ENCODE assay signal across 9 cellular contexts in the genomic region with DNA sequence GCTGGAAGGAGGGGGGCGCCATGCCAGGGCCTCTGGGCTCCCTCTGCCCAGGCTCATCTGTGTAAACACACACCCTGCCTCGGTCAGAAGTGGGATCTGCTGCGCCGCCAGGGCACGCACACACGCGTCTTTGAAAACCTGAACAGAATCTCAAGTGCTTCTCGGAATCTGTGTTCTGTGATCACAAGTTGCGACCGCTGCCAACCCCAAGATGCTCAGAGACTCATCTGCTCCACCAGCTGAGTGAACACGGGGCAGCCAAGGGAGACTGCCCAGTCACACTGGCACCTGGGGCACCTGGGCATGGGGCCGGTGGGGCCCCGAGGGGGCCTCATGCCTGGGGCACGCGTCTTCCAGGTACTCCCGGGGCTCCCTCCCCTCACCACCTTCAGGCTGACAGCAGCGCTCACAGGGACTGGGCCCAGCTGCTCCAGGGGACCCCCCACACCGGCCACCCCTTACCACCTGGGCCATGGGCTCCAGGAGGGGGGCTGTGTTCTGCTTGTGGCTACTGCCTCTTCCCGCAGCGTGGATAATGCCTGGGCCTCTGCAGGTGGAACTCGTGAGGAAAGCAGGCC. TPM values are rescaled to one million over a fixed set of nuclear protein-coding genes. Genes with fewer than 3 reads are reported as not detected.
DNase-seq lines count a peak whose midpoint lies in the region; ATAC-seq, FAIRE-seq and TF ChIP-seq lines count a peak whose summit lies in the region.
"Had no signal": no experiment of that assay in that cellular context is flagged by ENCODE, and none has a peak within 500 bp of the region (broad histone marks: within the 10 kb centered on the region; RNA-seq: fewer than 3 reads in every experiment).

No MANE protein-coding gene starts in this region.

- H3K9ac ChIP-seq in HCT116 (ENCODE audit: low read length) = no peak overlapping the region

- H3K4me2 ChIP-seq in A549 (no peak overlapping the region), HCT116 (ENCODE audit: low read length) (no peak overlapping the region)

- DNase-seq in A549 (ENCODE audit: low read depth in 1 of 2, low spot score in 1 of 2) = no peak
- DNase-seq in HCT116 (ENCODE audit: low read depth, low spot score) = no peak
- no peak for DNase-seq in effector memory CD4-positive, alpha-beta T cell
- no peak for DNase-seq in NCI-H69 (lab: John Stamatoyannopoulos, UW)
- no peak for DNase-seq in C1 segment of cervical spinal cord (lab: John Stamatoyannopoulos, UW)
- DNase-seq in amygdala (lab: John Stamatoyannopoulos, UW) = no peak

- TF ChIP-seq POLR2A in A549 (IDR thresholded peaks at IDR 0.05; ENCODE audit: low read length) (no peak), HCT116 (IDR thresholded peaks at IDR 0.05; ENCODE audit: borderline replicate concordance, extremely low read depth, insufficient read depth, insufficient read length) (no peak)

- H3K4me1 ChIP-seq in A549 = 0 out of 3 replicates have a peak, but pooled peaks cover 3% of the 10 kb centered on the region
- no peaks in the 10 kb centered on the region for H3K4me1 ChIP-seq in HCT116 (ENCODE audit: control insufficient read depth in 1 of 2, insufficient read depth in 2 of 2, low read length in 2 of 2)
- H3K4me1 ChIP-seq in effector memory CD4-positive, alpha-beta T cell (ENCODE audit: control insufficient read depth, insufficient read depth, low read length, poor library complexity, severe bottlenecking) = peaks cover 34% of the 10 kb centered on the region
- peaks cover 12 to 15% of the 10 kb centered on the region in 2 experiments for H3K4me1 ChIP-seq in neutrophil (ENCODE audit: control insufficient read depth in 1 of 2, insufficient read depth in 1 of 2, low read depth in 1 of 2, low read length in 1 of 2)

- POLR2A ChIA-PET in A549 (lab: Yijun Ruan, JAX) = interaction anchor here (1.1 kb wide), 1 partner anchor 59 kb away, joined by 4 read pairs; a partner anchor contains a TSS
- POLR2A ChIA-PET in HCT116 (lab: Charles Lee) = interaction anchor here (0.9 kb wide), 1 partner anchor 135 kb away, joined by 4 read pairs; no protein-coding TSS in a partner anchor

- TF ChIP-seq EP300 in A549 (IDR thresholded peaks at IDR 0.05) = no peak

- FAIRE-seq in A549 (lab: Jason Lieb, UNC) = no peak
- FAIRE-seq: bronchial epithelial cell had no signal

- BruUV-seq in HCT116 (replicated peaks; lab: Mats Ljungman, UMichigan) = no TSS peak

- CTCF ChIA-PET in A549 (lab: Yijun Ruan, JAX) = interaction anchor here (0.6 to 4.3 kb wide), 19 partner anchors 11 to 285 kb away, joined by 3 to 92 read pairs (median 4); no protein-coding TSS in a partner anchor
- CTCF ChIA-PET in HCT116 (lab: Charles Lee) = interaction anchor here (0.9 to 2.6 kb wide), 4 partner anchors 54 to 198 kb away, joined by 4 to 44 read pairs (median 8); a partner anchor contains a TSS

- ATAC-seq in A549 (peak; percentile 16 to 21; a peak in 3 of 6 replicates), HCT116 (peak; percentile 6; the same call in 1 of the 2 replicates), HG03342 (IDR thresholded peaks at IDR 0.05; ENCODE audit: unreplicated experiment) (no peak)

- intact Hi-C loops in HCT116 (cut with micrococcal nuclease) = loop anchor here (1.0 kb wide), 1 partner anchor 136 kb away; no protein-coding TSS in a partner anchor

- TF ChIP-seq CTCF in A549 (IDR thresholded peaks at IDR 0.05) = no peak
- TF ChIP-seq CTCF in HCT116 (IDR thresholded peaks at IDR 0.05 in 2 of 3, conservative IDR thresholded peaks at IDR 0.05 in 1 of 3; ENCODE audit: borderline replicate concordance in 1 of 3, insufficient read depth in 1 of 3, low read depth in 2 of 3, low read length in 2 of 3) = peak in 1 of 3 experiments; percentile 8; a peak in 1 of 6 replicates
- no peak for TF ChIP-seq CTCF in neutrophil (IDR thresholded peaks at IDR 0.05)

- H3K36me3 ChIP-seq in HCT116 (ENCODE audit: control insufficient read depth in 1 of 2, insufficient read depth in 2 of 2, low read length in 2 of 2) (peaks cover 6% of the 10 kb centered on the region in 2 experiments; a peak in 3 of 4 replicates), neutrophil (peaks cover 44% of the 10 kb centered on the region)
- H3K36me3 ChIP-seq in effector memory CD4-positive, alpha-beta T cell (ENCODE audit: control insufficient read depth, insufficient read depth, low read length) = peaks cover 23% of the 10 kb centered on the region

- H3K4me3 ChIP-seq in A549 (no peak overlapping the region), HCT116 (replicated peaks in 1 of 2; ENCODE audit: low read depth in 1 of 2, low read length in 2 of 2) (no peak overlapping the region), neutrophil (ENCODE audit: low read depth in 1 of 2, low read length in 1 of 2) (peak overlapping the region in 1 of 2 experiments; percentile 37)
- H3K4me3 ChIP-seq in effector memory CD4-positive, alpha-beta T cell (ENCODE audit: insufficient read depth, low read depth, low read length, poor library complexity, severe bottlenecking) = no peak overlapping the region

- no peaks in the 10 kb centered on the region for H4K20me1 ChIP-seq in HCT116 (ENCODE audit: insufficient read depth)

- H3K9me3 ChIP-seq in A549 (no peaks in the 10 kb centered on the region), HCT116 (ENCODE audit: control insufficient read depth in 1 of 2, insufficient read depth in 1 of 2, low read depth in 1 of 2, low read length in 2 of 2) (no peaks in the 10 kb centered on the region), neutrophil (no peaks in the 10 kb centered on the region)
- H3K9me3 ChIP-seq in effector memory CD4-positive, alpha-beta T cell (ENCODE audit: control insufficient read depth, low read length) = no peaks in the 10 kb centered on the region

- H3K27ac ChIP-seq in A549 (no peak overlapping the region), HCT116 (ENCODE audit: low read depth, low read length) (no peak overlapping the region), neutrophil (peak overlapping the region; percentile 64)
- H3K27ac ChIP-seq in effector memory CD4-positive, alpha-beta T cell (ENCODE audit: insufficient read depth, low read length, poor library complexity, severe bottlenecking) = peak overlapping the region; percentile 70

- WGBS in A549 (ENCODE audit: missing lambda C conversion rate) = 81% methylated on average over 7 of the region's 21 CpGs

- H2AFZ ChIP-seq in HCT116 (ENCODE audit: low read depth, low read length, poor library complexity, severe bottlenecking) = no peak overlapping the region

- H3K27me3 ChIP-seq in HCT116 (ENCODE audit: insufficient read depth, low read length) = no peaks in the 10 kb centered on the region
- H3K27me3 ChIP-seq in effector memory CD4-positive, alpha-beta T cell (replicated peaks; ENCODE audit: control insufficient read depth, insufficient read depth, low read length, poor library complexity, severe bottlenecking) = no peaks in the 10 kb centered on the region
- no peaks in the 10 kb centered on the region for H3K27me3 ChIP-seq in neutrophil

- RAD21 ChIA-PET in HCT116 (lab: Charles Lee; ENCODE audit: low non-redundant PET in 1 of 2, low total read pairs in 2 of 2, uncharacterized antibody in 2 of 2, unreplicated experiment in 2 of 2) = interaction anchor here in 1 of 2 experiments (0.9 to 1.5 kb wide), 3 partner anchors 45 to 137 kb away, joined by 3 to 4 read pairs (median 3); no protein-coding TSS in a partner anchor

- TF ChIP-seq RAD21 in A549 (conservative IDR thresholded peaks at IDR 0.05 in 1 of 2, IDR thresholded peaks at IDR 0.05 in 1 of 2) (no peak), HCT116 (IDR thresholded peaks at IDR 0.05; ENCODE audit: low read depth) (no peak)

- no peaks in the 10 kb centered on the region for H3K79me2 ChIP-seq in HCT116 (ENCODE audit: insufficient read depth, low read length)

- no peaks in the 10 kb centered on the region for H3K9me2 ChIP-seq in HCT116 (ENCODE audit: insufficient read depth)

TF ChIP-seq in A549, 52 proteins besides CTCF, POLR2A, EP300 and RAD21:
- no peak for TF ChIP-seq NR3C1 (IDR thresholded peaks at IDR 0.05)
- no peak for TF ChIP-seq KDM1A (IDR thresholded peaks at IDR 0.05; ENCODE audit: low read depth)

TF ChIP-seq in HCT116, 20 proteins besides CTCF, POLR2A, EP300 and RAD21 (continues in another document):
- no peak for TF ChIP-seq TCF7L2 (IDR thresholded peaks at IDR 0.05; ENCODE audit: borderline replicate concordance, extremely low read depth, insufficient read depth, insufficient read length)
- no peak for TF ChIP-seq EZH2phosphoT487 (IDR thresholded peaks at IDR 0.05; ENCODE audit: borderline replicate concordance)
- TF ChIP-seq ELF1 (IDR thresholded peaks at IDR 0.05; ENCODE audit: borderline replicate concordance, low read depth) = no peak
- no peak for TF ChIP-seq CEBPB (IDR thresholded peaks at IDR 0.05; ENCODE audit: low read depth)
- no peak for TF ChIP-seq FOSL1 (IDR thresholded peaks at IDR 0.05; ENCODE audit: low read depth)
- TF ChIP-seq, protein P1, sequence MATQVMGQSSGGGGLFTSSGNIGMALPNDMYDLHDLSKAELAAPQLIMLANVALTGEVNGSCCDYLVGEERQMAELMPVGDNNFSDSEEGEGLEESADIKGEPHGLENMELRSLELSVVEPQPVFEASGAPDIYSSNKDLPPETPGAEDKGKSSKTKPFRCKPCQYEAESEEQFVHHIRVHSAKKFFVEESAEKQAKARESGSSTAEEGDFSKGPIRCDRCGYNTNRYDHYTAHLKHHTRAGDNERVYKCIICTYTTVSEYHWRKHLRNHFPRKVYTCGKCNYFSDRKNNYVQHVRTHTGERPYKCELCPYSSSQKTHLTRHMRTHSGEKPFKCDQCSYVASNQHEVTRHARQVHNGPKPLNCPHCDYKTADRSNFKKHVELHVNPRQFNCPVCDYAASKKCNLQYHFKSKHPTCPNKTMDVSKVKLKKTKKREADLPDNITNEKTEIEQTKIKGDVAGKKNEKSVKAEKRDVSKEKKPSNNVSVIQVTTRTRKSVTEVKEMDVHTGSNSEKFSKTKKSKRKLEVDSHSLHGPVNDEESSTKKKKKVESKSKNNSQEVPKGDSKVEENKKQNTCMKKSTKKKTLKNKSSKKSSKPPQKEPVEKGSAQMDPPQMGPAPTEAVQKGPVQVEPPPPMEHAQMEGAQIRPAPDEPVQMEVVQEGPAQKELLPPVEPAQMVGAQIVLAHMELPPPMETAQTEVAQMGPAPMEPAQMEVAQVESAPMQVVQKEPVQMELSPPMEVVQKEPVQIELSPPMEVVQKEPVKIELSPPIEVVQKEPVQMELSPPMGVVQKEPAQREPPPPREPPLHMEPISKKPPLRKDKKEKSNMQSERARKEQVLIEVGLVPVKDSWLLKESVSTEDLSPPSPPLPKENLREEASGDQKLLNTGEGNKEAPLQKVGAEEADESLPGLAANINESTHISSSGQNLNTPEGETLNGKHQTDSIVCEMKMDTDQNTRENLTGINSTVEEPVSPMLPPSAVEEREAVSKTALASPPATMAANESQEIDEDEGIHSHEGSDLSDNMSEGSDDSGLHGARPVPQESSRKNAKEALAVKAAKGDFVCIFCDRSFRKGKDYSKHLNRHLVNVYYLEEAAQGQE (IDR thresholded peaks at IDR 0.05; ENCODE audit: low read depth) = no peak

RNA-seq across cellular contexts. Expression of a gene that starts 59.0 kb away (rescaled TPM):
- polyA plus RNA-seq in A549 (2011; rRNA removed) (2.7 and 3.4 TPM in 2 replicates), A549 (2017; fragmentation: RNase III; extraction: RNeasy Plus Mini Kit Qiagen cat#74134 plus additional on column Dnase treatment) (6.0 to 7.0 TPM (median 6.9 TPM) in 3 replicates)
- polyA plus RNA-seq in A549 (2012; cell fraction: cytosol; rRNA removed) = 42.8 and 49.2 TPM in 2 replicates
- polyA plus RNA-seq in A549 (2012; cell fraction: nucleus; rRNA removed) = 130 and 150 TPM in 2 replicates
- 1.8 and 3.2 TPM in 2 replicates for polyA minus RNA-seq in A549 (2011; rRNA and poly(A)+ RNA removed)
- total RNA-seq in HCT116 (2021; ENCODE audit: unreplicated experiment) = 39.4 TPM
- 37.7 and 54.7 TPM in 2 replicates for polyA plus RNA-seq in HCT116 (2012)

Comparison
In these comparisons a context has a peak if more than half of its experiments do, and no peak if none do; other contexts are left out.
1. H3K27ac ChIP-seq: peak in effector memory CD4-positive, alpha-beta T cell (single experiment) and neutrophil (single experiment); none in A549 (0 of 2) and HCT116 (single experiment).